In the genomic region with DNA sequence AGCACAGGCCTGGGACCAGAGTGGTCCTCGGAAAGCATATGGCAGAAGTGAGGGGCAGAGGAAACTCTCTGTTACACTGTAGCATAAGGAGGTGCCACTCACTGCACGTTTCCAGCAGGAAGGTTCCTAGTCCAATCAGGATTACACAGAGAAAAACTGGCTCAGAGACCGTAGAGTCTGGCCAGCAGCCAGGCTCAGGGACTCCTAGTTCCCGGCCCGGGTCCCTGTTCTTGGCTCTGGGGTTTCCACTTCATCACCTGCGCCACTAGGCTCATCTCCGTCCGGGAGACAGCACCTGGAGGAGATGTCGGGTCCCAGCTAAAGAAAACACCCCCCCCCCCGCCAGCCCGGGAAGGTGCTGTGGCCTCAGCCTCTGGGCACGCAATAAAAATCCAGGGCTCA, we compare ENCODE assay signal across 8 cellular contexts. TPM values are rescaled to one million over a fixed set of nuclear protein-coding genes. Genes with fewer than 3 reads are reported as not detected.
A peak's percentile ranks its signal among the peaks of the same experiment; 100 is the strongest.
DNase-seq lines count a peak whose midpoint lies in the region; ATAC-seq and TF ChIP-seq lines count a peak whose summit lies in the region.

No MANE protein-coding gene starts in this region.

- H3K27ac ChIP-seq in GM23248, result no peak overlapping the region; the same call in 1 of the 2 replicates
- peak overlapping the region; percentile 93 for H3K27ac ChIP-seq in esophagus (ENCODE audit: low read depth in 2 of 2, low read length in 1 of 2)

- H3K27me3 Mint-ChIP-seq in naive B cell, result peaks cover 0 to 11% (median 0%) of the 10 kb centered on the region in 3 donors

- H3K4me3 ChIP-seq in GM23248 (peak overlapping the region; percentile 78), esophagus (ENCODE audit: low read depth in 1 of 2, low read length in 2 of 2) (peak overlapping the region; percentile 62 to 78)

- peak overlapping the region; percentile 75 for H3K9ac ChIP-seq in GM23248

- peaks cover 26% of the 10 kb centered on the region for H3K79me2 ChIP-seq in GM23248 (ENCODE audit: insufficient read depth)

- H3K36me3 ChIP-seq in GM23248 (ENCODE audit: low read depth), result no peaks in the 10 kb centered on the region
- H3K36me3 ChIP-seq in esophagus (ENCODE audit: control insufficient read depth in 2 of 2, insufficient read depth in 2 of 2, low read length in 1 of 2), result peaks cover 3 to 24% of the 10 kb centered on the region in 2 donors

- peaks cover 0 to 2% (median 0%) of the 10 kb centered on the region in 7 donors for H3K9me3 Mint-ChIP-seq in naive B cell

- ATAC-seq in naive B cell (ENCODE audit: low read depth in 2 of 2) (no peak), HG02678 (IDR thresholded peaks at IDR 0.05; ENCODE audit: unreplicated experiment) (no peak), omental fat pad (ENCODE audit: low FRiP score) (no peak)

- H2AFZ ChIP-seq in GM23248, result peak overlapping the region; percentile 61; the same call in 1 of the 2 replicates

- H3F3A ChIP-seq in GM23248 (ENCODE audit: insufficient read depth), result peaks cover 6% of the 10 kb centered on the region; the same call in 1 of the 2 replicates

- H3K4me3 Mint-ChIP-seq in naive B cell, result peak overlapping the region; percentile 64 to 86 (median 75)

- peaks cover 4% of the 10 kb centered on the region for H3K4me1 ChIP-seq in GM23248 (ENCODE audit: insufficient read depth)
- H3K4me1 ChIP-seq in esophagus (ENCODE audit: control insufficient read depth in 2 of 2, insufficient read depth in 2 of 2, low read length in 1 of 2), result peaks cover 5 to 28% of the 10 kb centered on the region in 2 donors

- H3K36me3 Mint-ChIP-seq in naive B cell, result no peaks in the 10 kb centered on the region

- no peaks in the 10 kb centered on the region for H3K9me2 ChIP-seq in GM23248 (ENCODE audit: insufficient read depth)

- no peaks in the 10 kb centered on the region for H4K20me1 ChIP-seq in GM23248 (ENCODE audit: insufficient read depth)

- no peak for TF ChIP-seq CTCF in omental fat pad (IDR thresholded peaks at IDR 0.05)

- peak; percentile 27 for DNase-seq in ACHN
- DNase-seq in GM23248, result peak; percentile 51
- peak; percentile 42 for DNase-seq in SK-N-DZ (ENCODE audit: low spot score)
- no peak for DNase-seq in naive B cell
- DNase-seq in stimulated activated naive CD4-positive, alpha-beta T cell treated with Interleukin-2 at 50 U/mL for 16 hours (lab: John Stamatoyannopoulos, UW), result no peak
- DNase-seq in omental fat pad (ENCODE audit: low spot score), result no peak

- H3K27me3 ChIP-seq in GM23248 (replicated peaks; ENCODE audit: insufficient read depth) (no peaks in the 10 kb centered on the region), esophagus (ENCODE audit: control insufficient read depth in 1 of 2, insufficient read depth in 2 of 2, low read length in 2 of 2) (no peaks in the 10 kb centered on the region)

- H3K9me3 ChIP-seq in GM23248 (ENCODE audit: low read depth) (no peaks in the 10 kb centered on the region), esophagus (ENCODE audit: control insufficient read depth in 2 of 2, insufficient read depth in 1 of 2, low read depth in 1 of 2, low read length in 1 of 2) (no peaks in the 10 kb centered on the region)

- peak overlapping the region in 2 of 6 donors; percentile 47 to 67 for H3K27ac Mint-ChIP-seq in naive B cell

- 5% methylated on average over 6 to 12 of the region's 12 CpGs for WGBS in GM23248 (ENCODE audit: low coverage in 1 of 2, low lambda C conversion rate in 2 of 2, missing lambda C conversion rate in 2 of 2), 2 experiments
- WGBS in esophagus, 2 donors, result 12 to 13% methylated on average over 12 of the region's 12 CpGs

- peak overlapping the region; percentile 79 for H3K4me2 ChIP-seq in GM23248 (ENCODE audit: unreplicated experiment)

- peaks cover 8 to 26% (median 21%) of the 10 kb centered on the region in 3 donors for H3K4me1 Mint-ChIP-seq in naive B cell

- in situ Hi-C loops in ACHN (cut with HindIII; ENCODE audit: low pct_ligation_motif_present, low pct_unique_long_range_greater_than_20kb, low sequenced_read_pairs) (no loop called here), GM23248 (cut with MboI) (no loop called here)

RNA-seq across cellular contexts. Expression of a gene that starts 1.1 kb away (rescaled TPM):
- total RNA-seq in GM23248 (2014; rRNA removed; shearing (Covaris generic)), result 42.8 and 43.9 TPM in 2 replicates
- 28.1 and 29.5 TPM in 2 replicates for polyA plus RNA-seq in GM23248 (2016; fragmentation: Nextera tagmentation; extraction: Ambion mirVana)
- 56.9 and 61.0 TPM in 2 replicates for polyA plus RNA-seq in SK-N-DZ (2014; cell fraction: cytosol; rRNA removed)
- 52.4 and 60.6 TPM in 2 replicates for polyA plus RNA-seq in SK-N-DZ (2014; cell fraction: nucleus; rRNA removed)
- 10 to 100 TPM; 79.5 to 96.4 TPM for polyA plus RNA-seq in esophagus
- polyA plus RNA-seq in naive B cell (ENCODE audit: low read depth in 6 of 6), result 10 to 100 TPM in 5 of 6 donors, 1 to 10 TPM in 1; 6.8 to 15.9 (median 11.6) TPM
- 10 to 100 TPM; 31.5 to 39.0 (median 34.4) TPM for total RNA-seq in omental fat pad

RNA-seq across cellular contexts. Expression of a gene that starts 34.5 kb away (rescaled TPM):
- 760 and 970 TPM in 2 replicates for total RNA-seq in GM23248 (2014; rRNA removed; shearing (Covaris generic))
- polyA plus RNA-seq in GM23248 (2016; fragmentation: Nextera tagmentation; extraction: Ambion mirVana) (896 and 938 TPM in 2 replicates), esophagus (100 to 1,000 TPM; 660 to 791 TPM), naive B cell (ENCODE audit: low read depth in 6 of 6) (100 to 1,000 TPM; 247 to 323 (median 288) TPM)
- 5.8 and 11.7 TPM in 2 replicates for polyA plus RNA-seq in SK-N-DZ (2014; cell fraction: cytosol; rRNA removed)
- polyA plus RNA-seq in SK-N-DZ (2014; cell fraction: nucleus; rRNA removed), result 4.1 and 13.1 TPM in 2 replicates
- total RNA-seq in omental fat pad, result 100 to 1,000 TPM; 370 to 615 (median 577) TPM

RNA-seq across cellular contexts. Expression of a gene that starts 42.7 kb away (rescaled TPM):
- total RNA-seq in GM23248 (2014; rRNA removed; shearing (Covaris generic)), result 16.0 and 23.4 TPM in 2 replicates
- polyA plus RNA-seq in GM23248 (2016; fragmentation: Nextera tagmentation; extraction: Ambion mirVana), result 17.6 and 18.2 TPM in 2 replicates
- 31.7 and 44.0 TPM in 2 replicates for polyA plus RNA-seq in SK-N-DZ (2014; cell fraction: cytosol; rRNA removed)
- polyA plus RNA-seq in SK-N-DZ (2014; cell fraction: nucleus; rRNA removed), result 22.3 and 24.3 TPM in 2 replicates
- 10 to 100 TPM; 10.2 to 16.6 TPM for polyA plus RNA-seq in esophagus
- 10 to 100 TPM in 1 of 6 donors, 1 to 10 TPM in 5; 6.1 to 11.4 (median 7.6) TPM for polyA plus RNA-seq in naive B cell (ENCODE audit: low read depth in 6 of 6)
- 10 to 100 TPM; 19.3 to 28.6 (median 25.2) TPM for total RNA-seq in omental fat pad

Comparison
In these comparisons a context has a peak if more than half of its experiments do, and no peak if none do; other contexts are left out.
1. DNase-seq: peak in ACHN (single experiment), GM23248 (single experiment) and SK-N-DZ (single experiment); none in naive B cell (single experiment), stimulated activated naive CD4-positive, alpha-beta T cell treated with Interleukin-2 at 50 U/mL for 16 hours (single experiment) and omental fat pad (single experiment).